Comparison of ENCODE assay signal across 8 cellular contexts in genomic region chr12:124913474-124914391, GRCh38. TPM values are rescaled to one million over a fixed set of nuclear protein-coding genes. Genes with fewer than 3 reads are reported as not detected.
DNase-seq lines count a peak whose midpoint lies in the region; ATAC-seq, FAIRE-seq and TF ChIP-seq lines count a peak whose summit lies in the region.

No MANE protein-coding gene starts in this region.

- CTCF ChIA-PET in T-cell (lab: Charles Lee) = interaction anchor here (0.6 to 2.5 kb wide), 4 partner anchors 14 to 26 kb away, joined by 4 to 16 read pairs (median 6); no protein-coding TSS in a partner anchor
- CTCF ChIA-PET in MCF 10A (lab: Yijun Ruan, JAX) = interaction anchor here (0.6 to 4.6 kb wide), 7 partner anchors 8 to 81 kb away, joined by 3 to 64 read pairs (median 4); partner anchors contain the start of gene SCARB1

- H3K4me1 ChIP-seq in kidney (ENCODE audit: control insufficient read depth in 1 of 2, insufficient read depth in 1 of 2, low read depth in 1 of 2, low read length in 2 of 2) = peaks cover 32 to 40% of the 10 kb centered on the region in 2 donors

- TF ChIP-seq CTCF in MCF 10A (IDR thresholded peaks at IDR 0.05; ENCODE audit: unreplicated experiment) (peak; percentile 58), kidney (IDR thresholded peaks at IDR 0.05; ENCODE audit: borderline replicate concordance, extremely low read depth, insufficient read depth) (peak; percentile 51)

- H3K27ac ChIP-seq in kidney (ENCODE audit: low read depth in 2 of 2, low read length in 2 of 2) = peak overlapping the region; percentile 100

- H3K27ac Mint-ChIP-seq in T-cell = peak overlapping the region; percentile 100
- peak overlapping the region; percentile 100 for H3K27ac Mint-ChIP-seq in MCF 10A (ENCODE audit: low read depth, unreplicated experiment)

- DNase-seq in Caki2 (ENCODE audit: low read depth) = peak; percentile 76
- DNase-seq in T-cell = peak; percentile 81 to 96 (median 92)
- DNase-seq in MCF 10A (ENCODE audit: unreplicated experiment) = peak; percentile 91
- DNase-seq in kidney = peak; percentile 97
- DNase-seq in stimulated activated CD4-positive, alpha-beta T cell treated with anti-CD3 and anti-CD28 coated beads, Interleukin-1b, Interleukin-23, amount 100 ng/mL, for 4 hours (ENCODE audit: low read depth in 2 of 2) = peak; percentile 92 to 95
- DNase-seq in NCI-H82 (lab: John Stamatoyannopoulos, UW) = no peak
- no peak for DNase-seq in effector CD8-positive, alpha-beta T cell (lab: John Stamatoyannopoulos, UW)

- peaks cover 35% of the 10 kb centered on the region for H3K36me3 Mint-ChIP-seq in T-cell
- peaks cover 73% of the 10 kb centered on the region for H3K36me3 Mint-ChIP-seq in MCF 10A (ENCODE audit: insufficient read depth, unreplicated experiment)

- BruUV-seq in MCF 10A (replicated peaks; lab: Mats Ljungman, UMichigan) = no TSS peak

- H3K9me3 ChIP-seq in kidney (ENCODE audit: control insufficient read depth in 1 of 2, low read length in 2 of 2) = no peaks in the 10 kb centered on the region

- H3K27me3 Mint-ChIP-seq in T-cell (peaks cover 0 to 8% of the 10 kb centered on the region in 2 donors), MCF 10A (ENCODE audit: insufficient read depth, unreplicated experiment) (no peaks in the 10 kb centered on the region)

- H3K4me1 Mint-ChIP-seq in T-cell (peaks cover 73 to 85% (median 77%) of the 10 kb centered on the region in 3 donors), MCF 10A (ENCODE audit: insufficient read depth, unreplicated experiment) (peaks cover 38% of the 10 kb centered on the region)

- peak overlapping the region; percentile 97 to 99 for H3K9ac ChIP-seq in kidney (ENCODE audit: low read length in 2 of 2)

- intact Hi-C loops in MCF 10A (cut with micrococcal nuclease) = loop anchor here (1.0 kb wide), 1 partner anchor 26 kb away; no protein-coding TSS in a partner anchor
- intact Hi-C loops in kidney (cut with DNase I) = no loop called here

- peaks cover 12 to 13% of the 10 kb centered on the region in 2 donors for H3K36me3 ChIP-seq in kidney (ENCODE audit: control insufficient read depth in 1 of 2, insufficient read depth in 2 of 2, low read length in 2 of 2)

- H3K4me3 Mint-ChIP-seq in T-cell (peak overlapping the region; percentile 99 to 100 (median 100)), MCF 10A (ENCODE audit: unreplicated experiment) (peak overlapping the region; percentile 95)

- H3K4me3 ChIP-seq in kidney (ENCODE audit: low read length in 2 of 2) = peak overlapping the region; percentile 91 to 92

- H3K9me3 Mint-ChIP-seq in T-cell (no peaks in the 10 kb centered on the region), MCF 10A (ENCODE audit: unreplicated experiment) (no peaks in the 10 kb centered on the region)

- peak; percentile 19 for ATAC-seq in HG02678 (IDR thresholded peaks at IDR 0.05; ENCODE audit: unreplicated experiment)
- ATAC-seq in T-cell (replicated peaks in 1 of 4) = peak; percentile 47 to 56 (median 52)

- in situ Hi-C loops in Caki2 (cut with HindIII; ENCODE audit: low pct_unique_long_range_greater_than_20kb, low sequenced_read_pairs) = no loop called here

- POLR2A ChIA-PET in T-cell (lab: Charles Lee) (interaction anchor here (0.7 to 1.3 kb wide), 4 partner anchors 26 to 27 kb away, joined by 3 to 15 read pairs (median 8); no protein-coding TSS in a partner anchor), MCF 10A (lab: Yijun Ruan, JAX) (interaction anchor here (0.6 to 31.0 kb wide), 18 partner anchors 1 to 395 kb away, joined by 3 to 2121 read pairs (median 4); partner anchors contain the start of genes BRI3BP and UBC)

- no peak for FAIRE-seq in kidney (lab: Jason Lieb, UNC)

RNA-seq across cellular contexts. Expression of gene UBC, which starts 0.7 kb away (rescaled TPM):
- 1,534 and 1,708 TPM in 2 replicates for total RNA-seq in Caki2 (2014; rRNA removed; shearing (Covaris generic); ENCODE audit: low replicate concordance)
- total RNA-seq in T-cell (1,000 to 10,000 TPM in 2 of 5 donors, 100 to 1,000 TPM in 3; 786 to 1,410 (median 885) TPM), MCF 10A (2022) (1,485 and 1,602 TPM in 2 replicates), kidney (1,132 TPM)
- polyA plus RNA-seq in kidney (ENCODE audit: insufficient read depth, low read depth, low replicate concordance) = 952 TPM

RNA-seq across cellular contexts. Expression of gene SCARB1, which starts 50.1 kb away (rescaled TPM):
- 83.6 and 119 TPM in 2 replicates for total RNA-seq in Caki2 (2014; rRNA removed; shearing (Covaris generic); ENCODE audit: low replicate concordance)
- total RNA-seq in T-cell = 1 to 10 TPM; 3.1 to 5.6 (median 4.5) TPM
- 48.2 and 71.0 TPM in 2 replicates for total RNA-seq in MCF 10A (2022)
- total RNA-seq in kidney = 13.2 TPM
- 12.3 TPM for polyA plus RNA-seq in kidney (ENCODE audit: insufficient read depth, low read depth, low replicate concordance)

Comparison
In these comparisons a context has a peak if more than half of its experiments do, and no peak if none do; other contexts are left out.
1. DNase-seq: peak in Caki2 (single experiment), T-cell (34 of 34), MCF 10A (single experiment), kidney (single experiment) and stimulated activated CD4-positive, alpha-beta T cell treated with anti-CD3 and anti-CD28 coated beads, Interleukin-1b, Interleukin-23, amount 100 ng/mL, for 4 hours (2 of 2); none in NCI-H82 (single experiment) and effector CD8-positive, alpha-beta T cell (single experiment).